ENCODE assay signal across 8 cellular contexts in genomic region chr3:16512435-16513140, GRCh38. TPM values are rescaled to one million over a fixed set of nuclear protein-coding genes. Genes with fewer than 3 reads are reported as not detected.
DNase-seq lines count a peak whose midpoint lies in the region; ATAC-seq and TF ChIP-seq lines count a peak whose summit lies in the region.

No MANE protein-coding gene starts in this region.

- H3K36me3 ChIP-seq in colonic mucosa (no peaks in the 10 kb centered on the region), lung (ENCODE audit: control insufficient read depth in 2 of 2, insufficient read depth in 2 of 2, low read length in 2 of 2) (no peaks in the 10 kb centered on the region)

- POLR2A ChIA-PET in AG04450 (lab: Yijun Ruan, JAX) = interaction anchor here (1.0 to 2.8 kb wide), 2 partner anchors 10 to 36 kb away, joined by 3 to 13 read pairs; no protein-coding TSS in a partner anchor

- H3K9me3 ChIP-seq in AG04450 (ENCODE audit: control insufficient read depth, insufficient read depth, low read length) (peaks cover 5% of the 10 kb centered on the region; the same call in 1 of the 2 replicates), colonic mucosa (no peaks in the 10 kb centered on the region), lung (ENCODE audit: control insufficient read depth in 2 of 2, insufficient read depth in 1 of 2, low read length in 1 of 2) (no peaks in the 10 kb centered on the region)

- H3K4me3 ChIP-seq in AG04450 (ENCODE audit: low read depth, low read length) = peak overlapping the region; percentile 96
- peak overlapping the region; percentile 52 for H3K4me3 ChIP-seq in colonic mucosa
- peak overlapping the region; percentile 89 for H3K4me3 ChIP-seq in lung

- H3K27me3 ChIP-seq in AG04450 (ENCODE audit: control insufficient read depth, insufficient read depth, low read length) (no peaks in the 10 kb centered on the region), colonic mucosa (peaks cover 3% of the 10 kb centered on the region), lung (ENCODE audit: control insufficient read depth, insufficient read depth) (no peaks in the 10 kb centered on the region)

- 0 to 1% methylated on average over 36 to 37 of the region's 37 CpGs for WGBS in lung, 2 donors

- TF ChIP-seq CTCF in AG04450 (IDR thresholded peaks at IDR 0.05; ENCODE audit: low read depth, low read length) = no peak
- TF ChIP-seq CTCF in colonic mucosa (IDR thresholded peaks at IDR 0.05) = no peak
- no peak for TF ChIP-seq CTCF in lung (IDR thresholded peaks at IDR 0.05; ENCODE audit: control extremely low read depth, extremely low read depth)

- peak overlapping the region; percentile 49 to 84 for H3K9ac ChIP-seq in colonic mucosa (ENCODE audit: low read depth in 2 of 2, low read length in 2 of 2)

- peak overlapping the region; percentile 87 for H3K27ac ChIP-seq in AG04450 (ENCODE audit: low read depth, low read length)
- peak overlapping the region; percentile 69 for H3K27ac ChIP-seq in colonic mucosa
- peak overlapping the region; percentile 57 to 92 for H3K27ac ChIP-seq in lung (ENCODE audit: low read depth in 1 of 2, low read length in 1 of 2)

- DNase-seq in AG04450 (ENCODE audit: low read depth, low spot score) = no peak
- peak; percentile 13 to 23 (median 18) for DNase-seq in activated CD4-positive, CD25-positive, alpha-beta regulatory T cell (lab: John Stamatoyannopoulos, UW)
- peak; percentile 36 for DNase-seq in colonic mucosa
- DNase-seq in lung (ENCODE audit: low spot score) = peak; percentile 61
- peak; percentile 4 for DNase-seq in stimulated activated CD8-positive, alpha-beta memory T cell treated with anti-CD3 and anti-CD28 coated beads, Interleukin-7, amount 100 ng/mL, for 24 hours (ENCODE audit: low read depth)
- DNase-seq in KG1 (lab: John Stamatoyannopoulos, UW) = no peak

- ATAC-seq in HG03439 (IDR thresholded peaks at IDR 0.05; ENCODE audit: unreplicated experiment) = peak; percentile 13
- ATAC-seq in lung (ENCODE audit: insufficient read depth, low FRiP score) = peak; percentile 56

- H3K4me1 ChIP-seq in colonic mucosa (no peaks in the 10 kb centered on the region), lung (ENCODE audit: control insufficient read depth in 2 of 2, insufficient read depth in 2 of 2, low read length in 2 of 2) (peaks cover 0 to 21% of the 10 kb centered on the region in 2 donors)

- CTCF ChIA-PET in AG04450 (lab: Charles Lee) = interaction anchor here (0.8 to 1.3 kb wide), 5 partner anchors 36 to 222 kb away, joined by 3 to 4 read pairs (median 3); no protein-coding TSS in a partner anchor

- peak; percentile 69 for TF ChIP-seq POLR2A in GM19099 (IDR thresholded peaks at IDR 0.05; ENCODE audit: extremely low read depth, insufficient read length, low read depth)

- intact Hi-C loops in colonic mucosa (cut with DNase I) = no loop called here

RNA-seq across cellular contexts. Expression of gene RFTN1, which starts 0.9 kb away (rescaled TPM):
- polyA plus RNA-seq in AG04450 (2011; rRNA removed) (97.3 and 110 TPM in 2 replicates), lung (10 to 100 TPM; 33.8 to 55.9 TPM)
- 91.8 and 101 TPM in 2 replicates for polyA minus RNA-seq in AG04450 (2011; rRNA and poly(A)+ RNA removed)
- total RNA-seq in colonic mucosa (10 to 100 TPM in 1 of 2 donors, 1 to 10 TPM in 1; 4.0 to 10.2 TPM), lung (10 to 100 TPM; 50.8 to 82.5 TPM)

Comparison
In these comparisons a context has a peak if more than half of its experiments do, and no peak if none do; other contexts are left out.
1. DNase-seq: peak in activated CD4-positive, CD25-positive, alpha-beta regulatory T cell (4 of 4), colonic mucosa (single experiment), lung (single experiment) and stimulated activated CD8-positive, alpha-beta memory T cell treated with anti-CD3 and anti-CD28 coated beads, Interleukin-7, amount 100 ng/mL, for 24 hours (single experiment); none in AG04450 (single experiment) and KG1 (single experiment).
2. RNA of gene RFTN1, which starts 0.9 kb away (total RNA-seq): 50.8 to 82.5 TPM in lung; 4.0 to 10.2 TPM in colonic mucosa; every median in the first group is over 4 times any median in the second.
3. Peak in every context shown above with its lines, with median percentiles within 50 percentile points of each other: H3K27ac ChIP-seq and H3K4me3 ChIP-seq.